ENCODE assay signal across 1 cellular context in genomic region chr10:113463777-113464176, GRCh38.
TF ChIP-seq lines count a peak whose summit lies in the region.

No MANE protein-coding gene starts in this region.

TF ChIP-seq in endothelial cell of umbilical vein, 7 proteins besides CTCF, POLR2A, EP300 and RAD21 (continued from another document):
- TF ChIP-seq FOS (IDR thresholded peaks at IDR 0.05; ENCODE audit: borderline replicate concordance, insufficient read depth, low read length) = no peak
- no peak for TF ChIP-seq JUN (IDR thresholded peaks at IDR 0.05; ENCODE audit: borderline replicate concordance, insufficient read depth, insufficient read length, low read depth)
- TF ChIP-seq MAX (IDR thresholded peaks at IDR 0.05; ENCODE audit: insufficient read depth, insufficient read length) = no peak
- no peak for TF ChIP-seq MYC (IDR thresholded peaks at IDR 0.05; ENCODE audit: low read depth, low read length)
